28 cellular contexts compared by ENCODE assay signal in genomic region chr21:14388282-14388681, GRCh38.
"Had no signal": no experiment of that assay in that cellular context is flagged by ENCODE, and none has a peak within 500 bp of the region (broad histone marks: within the 10 kb centered on the region; RNA-seq: fewer than 3 reads in every experiment).

No MANE protein-coding gene starts in this region.

- H3K9me3 ChIP-seq: ovary, psoas muscle, spleen, suprapubic skin, testis, tibial artery, transverse colon, upper lobe of right lung, uterus had no signal

- H3K27me3 ChIP-seq: neural progenitor cell, ovary, spleen, suprapubic skin, testis, tibial artery, transverse colon, upper lobe of right lung, uterus had no signal

- H3K4me2 ChIP-seq: neural progenitor cell, smooth muscle cell had no signal

- H3K4me1 ChIP-seq: parathyroid adenoma, testis, uterus had no signal

- H3K4me3 ChIP-seq: neural progenitor cell, ovary, psoas muscle, skin epidermis, smooth muscle cell, spleen, suprapubic skin, testis, tibial artery, transverse colon, upper lobe of right lung, uterus had no signal

- H3K36me3 ChIP-seq: neural progenitor cell, ovary, spleen, suprapubic skin, tibial artery, transverse colon, upper lobe of right lung, uterus had no signal

- H3K9ac ChIP-seq: neural progenitor cell, parathyroid adenoma had no signal

- DNase-seq: natural killer cell; occipital lobe; ovary; posterior cingulate gyrus; psoas muscle; right cardiac atrium; spleen; stimulated activated CD4-positive, alpha-beta T cell treated with anti-CD3 and anti-CD28 coated beads, Interleukin-12 subunit alpha, Interleukin-12 subunit beta, amount 100 ng/mL, for 4 hours; stimulated activated CD4-positive, alpha-beta T cell treated with anti-CD3 and anti-CD28 coated beads, Interleukin-1b, Interleukin-23, amount 100 ng/mL, for 48 hours; stimulated activated CD4-positive, alpha-beta T cell treated with anti-CD3 and anti-CD28 coated beads, Interleukin-4, amount 100 ng/mL, for 1 hour; stimulated activated CD4-positive, alpha-beta T cell treated with anti-CD3 and anti-CD28 coated beads, Interleukin-4, amount 100 ng/mL, for 4 hours; stimulated activated CD8-positive, alpha-beta memory T cell treated with anti-CD3 and anti-CD28 coated beads, Interleukin-4, amount 100 ng/mL, for 48 hours; stimulated activated naive CD4-positive, alpha-beta T cell; stimulated activated naive CD8-positive, alpha-beta T cell treated with anti-CD3 and anti-CD28 coated beads, Interleukin-15, amount 100 ng/mL, for 72 hours; stimulated activated naive CD8-positive, alpha-beta T cell treated with anti-CD3 and anti-CD28 coated beads, Interleukin-15, Interleukin-2, amounts not matched to agents 100 U/mL and 50 U/mL, for 24 hours; substantia nigra; testis; tibial artery; transverse colon; upper lobe of right lung; uterus had no signal

- H3K27ac ChIP-seq: neural progenitor cell, ovary, parathyroid adenoma, psoas muscle, skin epidermis, spleen, suprapubic skin, testis, tibial artery, transverse colon, upper lobe of right lung, uterus had no signal

- ATAC-seq: natural killer cell; psoas muscle; right cardiac atrium; sciatic nerve; stimulated activated memory B cell treated with anti-CD40 and anti-IgM and Interleukin-4, amounts not matched to agents 10 μg/mL and 1 μg/mL and 100 μg/mL, for 72 hours; stimulated activated naive CD8-positive, alpha-beta T cell treated with anti-CD3 and anti-CD28 coated beads, Interleukin-15, amount 100 ng/mL, for 72 hours; stimulated activated naive CD8-positive, alpha-beta T cell treated with anti-CD3 and anti-CD28 coated beads, Interleukin-15, Interleukin-2, amounts not matched to agents 100 U/mL and 50 U/mL, for 24 hours; upper lobe of right lung had no signal

- H2AFZ ChIP-seq: neural progenitor cell, parathyroid adenoma had no signal
